ENCODE assay signal across 1 cellular context in the genomic region with DNA sequence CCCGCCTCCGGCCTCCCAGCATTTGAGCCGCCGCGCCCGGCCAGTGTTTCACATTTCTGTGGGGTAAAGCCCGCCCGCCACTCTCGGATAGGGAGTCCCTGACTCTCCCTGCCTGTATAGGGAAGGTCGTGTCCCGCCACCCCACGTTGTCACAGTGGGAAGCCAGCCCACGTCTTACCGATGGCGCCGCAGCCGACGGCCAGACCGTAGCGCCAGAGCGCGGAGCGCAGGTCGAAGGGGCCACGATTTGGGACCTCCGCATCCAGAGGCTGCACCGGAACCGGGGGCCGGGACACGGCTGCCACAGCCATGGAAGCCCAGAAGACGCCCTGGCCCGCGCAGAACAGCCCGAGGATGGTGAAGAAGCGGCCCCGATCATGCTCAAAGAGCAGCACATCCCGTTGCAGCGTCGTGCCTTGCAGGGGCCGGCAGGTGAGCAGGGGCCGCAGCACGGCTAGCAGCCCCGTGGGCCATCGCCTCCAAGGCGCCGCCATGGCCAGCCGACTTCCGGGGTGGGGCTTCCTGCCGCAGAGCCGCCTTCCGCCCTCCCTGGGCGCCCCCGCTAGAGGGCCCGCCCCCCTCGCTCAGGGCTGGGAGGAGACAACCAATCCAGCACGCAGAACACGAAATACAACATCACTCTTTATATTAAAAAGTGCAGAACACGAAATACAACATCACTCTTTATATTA.
TF ChIP-seq lines count a peak whose summit lies in the region.

A gene with protein sequence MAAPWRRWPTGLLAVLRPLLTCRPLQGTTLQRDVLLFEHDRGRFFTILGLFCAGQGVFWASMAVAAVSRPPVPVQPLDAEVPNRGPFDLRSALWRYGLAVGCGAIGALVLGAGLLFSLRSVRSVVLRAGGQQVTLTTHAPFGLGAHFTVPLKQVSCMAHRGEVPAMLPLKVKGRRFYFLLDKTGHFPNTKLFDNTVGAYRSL (minus strand): TSS at position 506 of the 692 bp plus-strand sequence. CDS start 12 bp downstream, at position 494.

TF ChIP-seq in K562, 482 proteins besides CTCF, POLR2A, EP300 and RAD21 (continued from another document and continues in another):
- TF ChIP-seq, protein P1, sequence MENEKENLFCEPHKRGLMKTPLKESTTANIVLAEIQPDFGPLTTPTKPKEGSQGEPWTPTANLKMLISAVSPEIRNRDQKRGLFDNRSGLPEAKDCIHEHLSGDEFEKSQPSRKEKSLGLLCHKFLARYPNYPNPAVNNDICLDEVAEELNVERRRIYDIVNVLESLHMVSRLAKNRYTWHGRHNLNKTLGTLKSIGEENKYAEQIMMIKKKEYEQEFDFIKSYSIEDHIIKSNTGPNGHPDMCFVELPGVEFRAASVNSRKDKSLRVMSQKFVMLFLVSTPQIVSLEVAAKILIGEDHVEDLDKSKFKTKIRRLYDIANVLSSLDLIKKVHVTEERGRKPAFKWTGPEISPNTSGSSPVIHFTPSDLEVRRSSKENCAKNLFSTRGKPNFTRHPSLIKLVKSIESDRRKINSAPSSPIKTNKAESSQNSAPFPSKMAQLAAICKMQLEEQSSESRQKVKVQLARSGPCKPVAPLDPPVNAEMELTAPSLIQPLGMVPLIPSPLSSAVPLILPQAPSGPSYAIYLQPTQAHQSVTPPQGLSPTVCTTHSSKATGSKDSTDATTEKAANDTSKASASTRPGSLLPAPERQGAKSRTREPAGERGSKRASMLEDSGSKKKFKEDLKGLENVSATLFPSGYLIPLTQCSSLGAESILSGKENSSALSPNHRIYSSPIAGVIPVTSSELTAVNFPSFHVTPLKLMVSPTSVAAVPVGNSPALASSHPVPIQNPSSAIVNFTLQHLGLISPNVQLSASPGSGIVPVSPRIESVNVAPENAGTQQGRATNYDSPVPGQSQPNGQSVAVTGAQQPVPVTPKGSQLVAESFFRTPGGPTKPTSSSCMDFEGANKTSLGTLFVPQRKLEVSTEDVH (IDR thresholded peaks at IDR 0.05; ENCODE audit: low read depth, partially characterized antibody), result peak; percentile 79
- TF ChIP-seq, protein P2, sequence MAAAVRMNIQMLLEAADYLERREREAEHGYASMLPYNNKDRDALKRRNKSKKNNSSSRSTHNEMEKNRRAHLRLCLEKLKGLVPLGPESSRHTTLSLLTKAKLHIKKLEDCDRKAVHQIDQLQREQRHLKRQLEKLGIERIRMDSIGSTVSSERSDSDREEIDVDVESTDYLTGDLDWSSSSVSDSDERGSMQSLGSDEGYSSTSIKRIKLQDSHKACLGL (CRISPR knock-in tag; IDR thresholded peaks at IDR 0.05; ENCODE audit: borderline replicate concordance, poor library complexity, severe bottlenecking), result peak; percentile 66
- TF ChIP-seq, protein P3, sequence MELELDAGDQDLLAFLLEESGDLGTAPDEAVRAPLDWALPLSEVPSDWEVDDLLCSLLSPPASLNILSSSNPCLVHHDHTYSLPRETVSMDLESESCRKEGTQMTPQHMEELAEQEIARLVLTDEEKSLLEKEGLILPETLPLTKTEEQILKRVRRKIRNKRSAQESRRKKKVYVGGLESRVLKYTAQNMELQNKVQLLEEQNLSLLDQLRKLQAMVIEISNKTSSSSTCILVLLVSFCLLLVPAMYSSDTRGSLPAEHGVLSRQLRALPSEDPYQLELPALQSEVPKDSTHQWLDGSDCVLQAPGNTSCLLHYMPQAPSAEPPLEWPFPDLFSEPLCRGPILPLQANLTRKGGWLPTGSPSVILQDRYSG (tag; conservative IDR thresholded peaks at IDR 0.05; ENCODE audit: low read depth), result no peak
- TF ChIP-seq, protein P4, sequence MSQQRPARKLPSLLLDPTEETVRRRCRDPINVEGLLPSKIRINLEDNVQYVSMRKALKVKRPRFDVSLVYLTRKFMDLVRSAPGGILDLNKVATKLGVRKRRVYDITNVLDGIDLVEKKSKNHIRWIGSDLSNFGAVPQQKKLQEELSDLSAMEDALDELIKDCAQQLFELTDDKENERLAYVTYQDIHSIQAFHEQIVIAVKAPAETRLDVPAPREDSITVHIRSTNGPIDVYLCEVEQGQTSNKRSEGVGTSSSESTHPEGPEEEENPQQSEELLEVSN (IDR thresholded peaks at IDR 0.05; ENCODE audit: borderline replicate concordance in 1 of 2, extremely low read depth in 1 of 2, insufficient read depth in 1 of 2, insufficient read length in 1 of 2, low read depth in 1 of 2, low read length in 1 of 2, poor library complexity in 1 of 2, severe bottlenecking in 1 of 2), result no peak
- TF ChIP-seq ZNF445 (CRISPR knock-in tag; IDR thresholded peaks at IDR 0.05; ENCODE audit: low read depth) (no peak), LARP7 (IDR thresholded peaks at IDR 0.05) (no peak), TFAM (CRISPR knock-in tag; conservative IDR thresholded peaks at IDR 0.05) (no peak), RBM34 (IDR thresholded peaks at IDR 0.05; ENCODE audit: borderline replicate concordance, insufficient read depth, low read length) (no peak), ZNF282 (CRISPR knock-in tag; IDR thresholded peaks at IDR 0.05) (no peak), PPARD (CRISPR knock-in tag; IDR thresholded peaks at IDR 0.05) (no peak), NFXL1 (CRISPR knock-in tag; IDR thresholded peaks at IDR 0.05) (no peak), NCOR1 (IDR thresholded peaks at IDR 0.05) (peak; percentile 38), ZKSCAN1 (IDR thresholded peaks at IDR 0.05; ENCODE audit: low read depth, low read length) (no peak)
- TF ChIP-seq, protein P5, sequence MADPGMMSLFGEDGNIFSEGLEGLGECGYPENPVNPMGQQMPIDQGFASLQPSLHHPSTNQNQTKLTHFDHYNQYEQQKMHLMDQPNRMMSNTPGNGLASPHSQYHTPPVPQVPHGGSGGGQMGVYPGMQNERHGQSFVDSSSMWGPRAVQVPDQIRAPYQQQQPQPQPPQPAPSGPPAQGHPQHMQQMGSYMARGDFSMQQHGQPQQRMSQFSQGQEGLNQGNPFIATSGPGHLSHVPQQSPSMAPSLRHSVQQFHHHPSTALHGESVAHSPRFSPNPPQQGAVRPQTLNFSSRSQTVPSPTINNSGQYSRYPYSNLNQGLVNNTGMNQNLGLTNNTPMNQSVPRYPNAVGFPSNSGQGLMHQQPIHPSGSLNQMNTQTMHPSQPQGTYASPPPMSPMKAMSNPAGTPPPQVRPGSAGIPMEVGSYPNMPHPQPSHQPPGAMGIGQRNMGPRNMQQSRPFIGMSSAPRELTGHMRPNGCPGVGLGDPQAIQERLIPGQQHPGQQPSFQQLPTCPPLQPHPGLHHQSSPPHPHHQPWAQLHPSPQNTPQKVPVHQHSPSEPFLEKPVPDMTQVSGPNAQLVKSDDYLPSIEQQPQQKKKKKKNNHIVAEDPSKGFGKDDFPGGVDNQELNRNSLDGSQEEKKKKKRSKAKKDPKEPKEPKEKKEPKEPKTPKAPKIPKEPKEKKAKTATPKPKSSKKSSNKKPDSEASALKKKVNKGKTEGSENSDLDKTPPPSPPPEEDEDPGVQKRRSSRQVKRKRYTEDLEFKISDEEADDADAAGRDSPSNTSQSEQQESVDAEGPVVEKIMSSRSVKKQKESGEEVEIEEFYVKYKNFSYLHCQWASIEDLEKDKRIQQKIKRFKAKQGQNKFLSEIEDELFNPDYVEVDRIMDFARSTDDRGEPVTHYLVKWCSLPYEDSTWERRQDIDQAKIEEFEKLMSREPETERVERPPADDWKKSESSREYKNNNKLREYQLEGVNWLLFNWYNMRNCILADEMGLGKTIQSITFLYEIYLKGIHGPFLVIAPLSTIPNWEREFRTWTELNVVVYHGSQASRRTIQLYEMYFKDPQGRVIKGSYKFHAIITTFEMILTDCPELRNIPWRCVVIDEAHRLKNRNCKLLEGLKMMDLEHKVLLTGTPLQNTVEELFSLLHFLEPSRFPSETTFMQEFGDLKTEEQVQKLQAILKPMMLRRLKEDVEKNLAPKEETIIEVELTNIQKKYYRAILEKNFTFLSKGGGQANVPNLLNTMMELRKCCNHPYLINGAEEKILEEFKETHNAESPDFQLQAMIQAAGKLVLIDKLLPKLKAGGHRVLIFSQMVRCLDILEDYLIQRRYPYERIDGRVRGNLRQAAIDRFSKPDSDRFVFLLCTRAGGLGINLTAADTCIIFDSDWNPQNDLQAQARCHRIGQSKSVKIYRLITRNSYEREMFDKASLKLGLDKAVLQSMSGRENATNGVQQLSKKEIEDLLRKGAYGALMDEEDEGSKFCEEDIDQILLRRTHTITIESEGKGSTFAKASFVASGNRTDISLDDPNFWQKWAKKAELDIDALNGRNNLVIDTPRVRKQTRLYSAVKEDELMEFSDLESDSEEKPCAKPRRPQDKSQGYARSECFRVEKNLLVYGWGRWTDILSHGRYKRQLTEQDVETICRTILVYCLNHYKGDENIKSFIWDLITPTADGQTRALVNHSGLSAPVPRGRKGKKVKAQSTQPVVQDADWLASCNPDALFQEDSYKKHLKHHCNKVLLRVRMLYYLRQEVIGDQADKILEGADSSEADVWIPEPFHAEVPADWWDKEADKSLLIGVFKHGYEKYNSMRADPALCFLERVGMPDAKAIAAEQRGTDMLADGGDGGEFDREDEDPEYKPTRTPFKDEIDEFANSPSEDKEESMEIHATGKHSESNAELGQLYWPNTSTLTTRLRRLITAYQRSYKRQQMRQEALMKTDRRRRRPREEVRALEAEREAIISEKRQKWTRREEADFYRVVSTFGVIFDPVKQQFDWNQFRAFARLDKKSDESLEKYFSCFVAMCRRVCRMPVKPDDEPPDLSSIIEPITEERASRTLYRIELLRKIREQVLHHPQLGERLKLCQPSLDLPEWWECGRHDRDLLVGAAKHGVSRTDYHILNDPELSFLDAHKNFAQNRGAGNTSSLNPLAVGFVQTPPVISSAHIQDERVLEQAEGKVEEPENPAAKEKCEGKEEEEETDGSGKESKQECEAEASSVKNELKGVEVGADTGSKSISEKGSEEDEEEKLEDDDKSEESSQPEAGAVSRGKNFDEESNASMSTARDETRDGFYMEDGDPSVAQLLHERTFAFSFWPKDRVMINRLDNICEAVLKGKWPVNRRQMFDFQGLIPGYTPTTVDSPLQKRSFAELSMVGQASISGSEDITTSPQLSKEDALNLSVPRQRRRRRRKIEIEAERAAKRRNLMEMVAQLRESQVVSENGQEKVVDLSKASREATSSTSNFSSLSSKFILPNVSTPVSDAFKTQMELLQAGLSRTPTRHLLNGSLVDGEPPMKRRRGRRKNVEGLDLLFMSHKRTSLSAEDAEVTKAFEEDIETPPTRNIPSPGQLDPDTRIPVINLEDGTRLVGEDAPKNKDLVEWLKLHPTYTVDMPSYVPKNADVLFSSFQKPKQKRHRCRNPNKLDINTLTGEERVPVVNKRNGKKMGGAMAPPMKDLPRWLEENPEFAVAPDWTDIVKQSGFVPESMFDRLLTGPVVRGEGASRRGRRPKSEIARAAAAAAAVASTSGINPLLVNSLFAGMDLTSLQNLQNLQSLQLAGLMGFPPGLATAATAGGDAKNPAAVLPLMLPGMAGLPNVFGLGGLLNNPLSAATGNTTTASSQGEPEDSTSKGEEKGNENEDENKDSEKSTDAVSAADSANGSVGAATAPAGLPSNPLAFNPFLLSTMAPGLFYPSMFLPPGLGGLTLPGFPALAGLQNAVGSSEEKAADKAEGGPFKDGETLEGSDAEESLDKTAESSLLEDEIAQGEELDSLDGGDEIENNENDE (IDR thresholded peaks at IDR 0.05; ENCODE audit: low read depth, low read length), result no peak
- TF ChIP-seq, protein P6, sequence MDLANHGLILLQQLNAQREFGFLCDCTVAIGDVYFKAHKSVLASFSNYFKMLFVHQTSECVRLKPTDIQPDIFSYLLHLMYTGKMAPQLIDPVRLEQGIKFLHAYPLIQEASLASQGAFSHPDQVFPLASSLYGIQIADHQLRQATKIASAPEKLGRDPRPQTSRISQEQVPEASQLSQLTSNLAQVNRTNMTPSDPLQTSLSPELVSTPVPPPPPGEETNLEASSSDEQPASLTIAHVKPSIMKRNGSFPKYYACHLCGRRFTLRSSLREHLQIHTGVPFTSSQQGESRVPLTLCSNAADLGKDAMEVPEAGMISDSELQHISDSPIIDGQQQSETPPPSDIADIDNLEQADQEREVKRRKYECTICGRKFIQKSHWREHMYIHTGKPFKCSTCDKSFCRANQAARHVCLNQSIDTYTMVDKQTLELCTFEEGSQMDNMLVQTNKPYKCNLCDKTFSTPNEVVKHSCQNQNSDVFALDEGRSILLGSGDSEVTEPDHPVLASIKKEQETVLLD (IDR thresholded peaks at IDR 0.05), result no peak
- TF ChIP-seq, protein P7, sequence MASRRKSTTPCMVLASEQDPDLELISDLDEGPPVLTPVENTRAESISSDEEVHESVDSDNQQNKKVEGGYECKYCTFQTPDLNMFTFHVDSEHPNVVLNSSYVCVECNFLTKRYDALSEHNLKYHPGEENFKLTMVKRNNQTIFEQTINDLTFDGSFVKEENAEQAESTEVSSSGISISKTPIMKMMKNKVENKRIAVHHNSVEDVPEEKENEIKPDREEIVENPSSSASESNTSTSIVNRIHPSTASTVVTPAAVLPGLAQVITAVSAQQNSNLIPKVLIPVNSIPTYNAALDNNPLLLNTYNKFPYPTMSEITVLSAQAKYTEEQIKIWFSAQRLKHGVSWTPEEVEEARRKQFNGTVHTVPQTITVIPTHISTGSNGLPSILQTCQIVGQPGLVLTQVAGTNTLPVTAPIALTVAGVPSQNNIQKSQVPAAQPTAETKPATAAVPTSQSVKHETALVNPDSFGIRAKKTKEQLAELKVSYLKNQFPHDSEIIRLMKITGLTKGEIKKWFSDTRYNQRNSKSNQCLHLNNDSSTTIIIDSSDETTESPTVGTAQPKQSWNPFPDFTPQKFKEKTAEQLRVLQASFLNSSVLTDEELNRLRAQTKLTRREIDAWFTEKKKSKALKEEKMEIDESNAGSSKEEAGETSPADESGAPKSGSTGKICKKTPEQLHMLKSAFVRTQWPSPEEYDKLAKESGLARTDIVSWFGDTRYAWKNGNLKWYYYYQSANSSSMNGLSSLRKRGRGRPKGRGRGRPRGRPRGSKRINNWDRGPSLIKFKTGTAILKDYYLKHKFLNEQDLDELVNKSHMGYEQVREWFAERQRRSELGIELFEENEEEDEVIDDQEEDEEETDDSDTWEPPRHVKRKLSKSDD (conservative IDR thresholded peaks at IDR 0.05; ENCODE audit: low read length), result no peak
- TF ChIP-seq, protein P8, sequence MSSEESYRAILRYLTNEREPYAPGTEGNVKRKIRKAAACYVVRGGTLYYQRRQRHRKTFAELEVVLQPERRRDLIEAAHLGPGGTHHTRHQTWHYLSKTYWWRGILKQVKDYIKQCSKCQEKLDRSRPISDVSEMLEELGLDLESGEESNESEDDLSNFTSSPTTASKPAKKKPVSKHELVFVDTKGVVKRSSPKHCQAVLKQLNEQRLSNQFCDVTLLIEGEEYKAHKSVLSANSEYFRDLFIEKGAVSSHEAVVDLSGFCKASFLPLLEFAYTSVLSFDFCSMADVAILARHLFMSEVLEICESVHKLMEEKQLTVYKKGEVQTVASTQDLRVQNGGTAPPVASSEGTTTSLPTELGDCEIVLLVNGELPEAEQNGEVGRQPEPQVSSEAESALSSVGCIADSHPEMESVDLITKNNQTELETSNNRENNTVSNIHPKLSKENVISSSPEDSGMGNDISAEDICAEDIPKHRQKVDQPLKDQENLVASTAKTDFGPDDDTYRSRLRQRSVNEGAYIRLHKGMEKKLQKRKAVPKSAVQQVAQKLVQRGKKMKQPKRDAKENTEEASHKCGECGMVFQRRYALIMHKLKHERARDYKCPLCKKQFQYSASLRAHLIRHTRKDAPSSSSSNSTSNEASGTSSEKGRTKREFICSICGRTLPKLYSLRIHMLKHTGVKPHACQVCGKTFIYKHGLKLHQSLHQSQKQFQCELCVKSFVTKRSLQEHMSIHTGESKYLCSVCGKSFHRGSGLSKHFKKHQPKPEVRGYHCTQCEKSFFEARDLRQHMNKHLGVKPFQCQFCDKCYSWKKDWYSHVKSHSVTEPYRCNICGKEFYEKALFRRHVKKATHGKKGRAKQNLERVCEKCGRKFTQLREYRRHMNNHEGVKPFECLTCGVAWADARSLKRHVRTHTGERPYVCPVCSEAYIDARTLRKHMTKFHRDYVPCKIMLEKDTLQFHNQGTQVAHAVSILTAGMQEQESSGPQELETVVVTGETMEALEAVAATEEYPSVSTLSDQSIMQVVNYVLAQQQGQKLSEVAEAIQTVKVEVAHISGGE (CRISPR knock-in tag; IDR thresholded peaks at IDR 0.05), result peak in 2 of 3 experiments; percentile 48 to 61; a peak in 2 of 6 replicates
